ENCODE assay signal across 11 cellular contexts in genomic region chr22:38135133-38135706, GRCh38. TPM values are rescaled to one million over a fixed set of nuclear protein-coding genes. Genes with fewer than 3 reads are reported as not detected.
A peak's percentile ranks its signal among the peaks of the same experiment; 100 is the strongest.
DNase-seq lines count a peak whose midpoint lies in the region; ATAC-seq and TF ChIP-seq lines count a peak whose summit lies in the region.
"Had no signal": no experiment of that assay in that cellular context is flagged by ENCODE, and none has a peak within 500 bp of the region (broad histone marks: within the 10 kb centered on the region; RNA-seq: fewer than 3 reads in every experiment).

No MANE protein-coding gene starts in this region.

- H3K9me3 ChIP-seq in HCT116 (ENCODE audit: control insufficient read depth in 1 of 2, insufficient read depth in 1 of 2, low read depth in 1 of 2, low read length in 2 of 2) (no peaks in the 10 kb centered on the region), neural progenitor cell (ENCODE audit: low read depth) (no peaks in the 10 kb centered on the region)

- ATAC-seq in HCT116 (peak; percentile 96), HG03025 (IDR thresholded peaks at IDR 0.05; ENCODE audit: low FRiP score, unreplicated experiment) (no peak)
- ATAC-seq in activated T-helper 17 cell treated with anti-CD3 and anti-CD28 coated beads, Interleukin-2, amount 50 U/mL, for 72 hours (replicated peaks), result peak; percentile 89

- TF ChIP-seq RAD21 in HCT116 (IDR thresholded peaks at IDR 0.05; ENCODE audit: low read depth), result no peak

- H3K27me3 Mint-ChIP-seq in activated T-helper 17 cell treated with anti-CD3 and anti-CD28 coated beads, Interleukin-2, amount 50 U/mL, for 72 hours, result no peaks in the 10 kb centered on the region
- H3K27me3 Mint-ChIP-seq in neural progenitor cell (ENCODE audit: insufficient read depth, low read depth), result peaks cover 2% of the 10 kb centered on the region
- H3K27me3 Mint-ChIP-seq: central memory CD8-positive, alpha-beta T cell had no signal

- H3K9me2 ChIP-seq in HCT116 (ENCODE audit: insufficient read depth), result no peaks in the 10 kb centered on the region

- H3K4me3 ChIP-seq in HCT116 (replicated peaks in 1 of 2; ENCODE audit: low read depth in 1 of 2, low read length in 2 of 2), result no peak overlapping the region; a peak in 1 of 4 replicates
- no peak overlapping the region for H3K4me3 ChIP-seq in neural progenitor cell

- no peaks in the 10 kb centered on the region for H3K9me3 Mint-ChIP-seq in activated T-helper 17 cell treated with anti-CD3 and anti-CD28 coated beads, Interleukin-2, amount 50 U/mL, for 72 hours
- H3K9me3 Mint-ChIP-seq in neural progenitor cell, result no peaks in the 10 kb centered on the region
- H3K9me3 Mint-ChIP-seq: central memory CD8-positive, alpha-beta T cell had no signal

- H3K4me1 ChIP-seq in HCT116 (ENCODE audit: control insufficient read depth in 1 of 2, insufficient read depth in 2 of 2, low read length in 2 of 2) (peaks cover 14 to 17% of the 10 kb centered on the region in 2 experiments), neural progenitor cell (no peaks in the 10 kb centered on the region)

- H3K79me2 ChIP-seq in HCT116 (ENCODE audit: insufficient read depth, low read length), result no peaks in the 10 kb centered on the region
- no peaks in the 10 kb centered on the region for H3K79me2 ChIP-seq in neural progenitor cell (ENCODE audit: low read depth)

- no peak for TF ChIP-seq POLR2A in HCT116 (IDR thresholded peaks at IDR 0.05; ENCODE audit: borderline replicate concordance, extremely low read depth, insufficient read depth, insufficient read length)

- H3K9ac ChIP-seq in HCT116 (ENCODE audit: low read length) (peak overlapping the region; percentile 43), neural progenitor cell (no peak overlapping the region)

- CTCF ChIA-PET in HCT116 (lab: Charles Lee), result no interaction called here

- H3K27ac ChIP-seq in HCT116 (ENCODE audit: low read depth, low read length), result peak overlapping the region; percentile 26; the same call in 1 of the 2 replicates
- H3K27ac ChIP-seq in neural progenitor cell, result no peak overlapping the region

- H2AFZ ChIP-seq in HCT116 (ENCODE audit: low read depth, low read length, poor library complexity, severe bottlenecking), result no peak overlapping the region
- H2AFZ ChIP-seq in neural progenitor cell (replicated peaks), result no peak overlapping the region

- H3K4me1 Mint-ChIP-seq in activated T-helper 17 cell treated with anti-CD3 and anti-CD28 coated beads, Interleukin-2, amount 50 U/mL, for 72 hours, result no peaks in the 10 kb centered on the region
- H3K4me1 Mint-ChIP-seq in neural progenitor cell, result no peaks in the 10 kb centered on the region
- H3K4me1 Mint-ChIP-seq: central memory CD8-positive, alpha-beta T cell had no signal

- no peaks in the 10 kb centered on the region for H3F3A ChIP-seq in neural progenitor cell (ENCODE audit: low read depth)

- TF ChIP-seq CTCF in HCT116 (IDR thresholded peaks at IDR 0.05 in 2 of 3, conservative IDR thresholded peaks at IDR 0.05 in 1 of 3; ENCODE audit: borderline replicate concordance in 1 of 3, insufficient read depth in 1 of 3, low read depth in 2 of 3, low read length in 2 of 3) (no peak), neural progenitor cell (IDR thresholded peaks at IDR 0.05) (no peak)

- H3K27me3 ChIP-seq in HCT116 (ENCODE audit: insufficient read depth, low read length), result no peaks in the 10 kb centered on the region
- no peaks in the 10 kb centered on the region for H3K27me3 ChIP-seq in neural progenitor cell

- peak overlapping the region; percentile 63 for H3K27ac Mint-ChIP-seq in activated T-helper 17 cell treated with anti-CD3 and anti-CD28 coated beads, Interleukin-2, amount 50 U/mL, for 72 hours
- H3K27ac Mint-ChIP-seq in neural progenitor cell, result no peak overlapping the region

- BruUV-seq in HCT116 (replicated peaks; lab: Mats Ljungman, UMichigan), result no TSS peak

- peaks cover 57% of the 10 kb centered on the region for H3K36me3 Mint-ChIP-seq in activated T-helper 17 cell treated with anti-CD3 and anti-CD28 coated beads, Interleukin-2, amount 50 U/mL, for 72 hours (ENCODE audit: low read depth)
- peaks cover 19% of the 10 kb centered on the region for H3K36me3 Mint-ChIP-seq in neural progenitor cell

- H4K20me1 ChIP-seq in HCT116 (ENCODE audit: insufficient read depth) (no peaks in the 10 kb centered on the region), neural progenitor cell (ENCODE audit: low read depth) (no peaks in the 10 kb centered on the region)

- H3K4me2 ChIP-seq in HCT116 (ENCODE audit: low read length) (peak overlapping the region; percentile 72), neural progenitor cell (no peak overlapping the region)

- H3K4me3 Mint-ChIP-seq in activated T-helper 17 cell treated with anti-CD3 and anti-CD28 coated beads, Interleukin-2, amount 50 U/mL, for 72 hours, result no peak overlapping the region
- H3K4me3 Mint-ChIP-seq in neural progenitor cell, result no peak overlapping the region
- H3K4me3 Mint-ChIP-seq: central memory CD8-positive, alpha-beta T cell had no signal

- intact Hi-C loops in HCT116 (cut with micrococcal nuclease), result no loop called here

- POLR2A ChIA-PET in HCT116 (lab: Charles Lee), result no interaction called here

- no peaks in the 10 kb centered on the region; a peak in 1 of 4 replicates for H3K36me3 ChIP-seq in HCT116 (ENCODE audit: control insufficient read depth in 1 of 2, insufficient read depth in 2 of 2, low read length in 2 of 2)
- no peaks in the 10 kb centered on the region for H3K36me3 ChIP-seq in neural progenitor cell

- RAD21 ChIA-PET in HCT116 (lab: Charles Lee; ENCODE audit: low non-redundant PET in 1 of 2, low total read pairs in 2 of 2, uncharacterized antibody in 2 of 2, unreplicated experiment in 2 of 2), result no interaction called here

- DNase-seq in A172 (ENCODE audit: low spot score), result peak; percentile 80
- DNase-seq in HCT116 (ENCODE audit: low read depth, low spot score), result peak; percentile 53
- peak; percentile 71 for DNase-seq in islet precursor cell
- DNase-seq in neural progenitor cell (ENCODE audit: low spot score), result no peak
- DNase-seq in activated CD4-positive, CD25-positive, alpha-beta regulatory T cell treated with anti-CD3 and anti-CD28 coated beads, Interleukin-2, amount 50 U/mL, for 72 hours, result no peak
- no peak for DNase-seq in retina
- DNase-seq: NCI-H446; stimulated activated CD4-positive, alpha-beta T cell treated with anti-CD3 and anti-CD28 coated beads, Interleukin-2, amount 100 ng/mL, for 48 hours had no signal

TF ChIP-seq in HCT116, 20 proteins besides CTCF, POLR2A, EP300 and RAD21:
- peak; percentile 85; the same call in 1 of the 2 replicates for TF ChIP-seq CBX3 (IDR thresholded peaks at IDR 0.05; ENCODE audit: low read depth)
- TF ChIP-seq EZH2phosphoT487 (IDR thresholded peaks at IDR 0.05; ENCODE audit: borderline replicate concordance), result no peak
- peak; percentile 11; the same call in 1 of the 2 replicates for TF ChIP-seq POLR2AphosphoS5 (IDR thresholded peaks at IDR 0.05; ENCODE audit: low read depth, low read length)
- no peak for TF ChIP-seq SRF (IDR thresholded peaks at IDR 0.05; ENCODE audit: low read depth)
- TF ChIP-seq FOSL1 (IDR thresholded peaks at IDR 0.05; ENCODE audit: low read depth), result peak; percentile 39; the same call in 1 of the 2 replicates

RNA-seq across cellular contexts. Expression of gene BAIAP2L2, which starts 24.7 kb away (rescaled TPM):
- total RNA-seq in A172 (2014; rRNA removed; shearing (Covaris generic)), result not detected in 2 replicates
- total RNA-seq in HCT116 (2021; ENCODE audit: unreplicated experiment), result 1.0 TPM
- 0.82 and 0.96 TPM in 2 replicates for polyA plus RNA-seq in HCT116 (2012)
- total RNA-seq in activated T-helper 17 cell treated with anti-CD3 and anti-CD28 coated beads, Interleukin-2, amount 50 U/mL, for 72 hours, result 1 to 10 TPM in 1 of 2 donors, under 1 TPM in 1; 0.84 to 2.1 TPM
- total RNA-seq in neural progenitor cell (ENCODE audit: low replicate concordance), result 0.86 and 2.6 TPM in 2 replicates

RNA-seq across cellular contexts. Expression of gene PLA2G6, which starts 46.4 kb away (rescaled TPM):
- total RNA-seq in A172 (2014; rRNA removed; shearing (Covaris generic)), result 6.2 and 10.1 TPM in 2 replicates
- 36.0 TPM for total RNA-seq in HCT116 (2021; ENCODE audit: unreplicated experiment)
- polyA plus RNA-seq in HCT116 (2012), result 24.8 and 27.6 TPM in 2 replicates
- total RNA-seq in activated T-helper 17 cell treated with anti-CD3 and anti-CD28 coated beads, Interleukin-2, amount 50 U/mL, for 72 hours, result 10 to 100 TPM; 36.6 to 90.7 TPM
- total RNA-seq in neural progenitor cell (ENCODE audit: low replicate concordance), result 20.1 and 29.4 TPM in 2 replicates

RNA-seq across cellular contexts. Expression of gene SLC16A8, which starts 51.2 kb away (rescaled TPM):
- not detected in 2 replicates for total RNA-seq in A172 (2014; rRNA removed; shearing (Covaris generic))
- total RNA-seq in HCT116 (2021; ENCODE audit: unreplicated experiment), result not detected
- 2.8 and 3.5 TPM in 2 replicates for polyA plus RNA-seq in HCT116 (2012)
- not detected for total RNA-seq in activated T-helper 17 cell treated with anti-CD3 and anti-CD28 coated beads, Interleukin-2, amount 50 U/mL, for 72 hours
- 1.0 and 3.1 TPM in 2 replicates for total RNA-seq in neural progenitor cell (ENCODE audit: low replicate concordance)

Comparison
In these comparisons a context has a peak if more than half of its experiments do, and no peak if none do; other contexts are left out.
1. DNase-seq: peak in A172 (single experiment), HCT116 (single experiment) and islet precursor cell (single experiment); none in neural progenitor cell (single experiment), activated CD4-positive, CD25-positive, alpha-beta regulatory T cell treated with anti-CD3 and anti-CD28 coated beads, Interleukin-2, amount 50 U/mL, for 72 hours (single experiment) and retina (single experiment).